ENCODE assay signal across 8 cellular contexts in genomic region chr6:125363360-125364121, GRCh38.
DNase-seq lines count a peak whose midpoint lies in the region; ATAC-seq and TF ChIP-seq lines count a peak whose summit lies in the region.

No MANE protein-coding gene starts in this region.

- H3F3A ChIP-seq in GM23338 (replicated peaks; ENCODE audit: low read depth): no peaks in the 10 kb centered on the region

- peak overlapping the region; percentile 92 for H3K4me2 ChIP-seq in GM23338

- TF ChIP-seq CTCF in GM23338 (conservative IDR thresholded peaks at IDR 0.05; ENCODE audit: low read depth in 2 of 2) (no peak), Peyer's patch (IDR thresholded peaks at IDR 0.05) (no peak), fibroblast of villous mesenchyme (IDR thresholded peaks at IDR 0.05; ENCODE audit: insufficient read depth, low read depth, low read length) (no peak), nephron progenitor cell (IDR thresholded peaks at IDR 0.05) (no peak)

- peak overlapping the region; percentile 65 for H3K4me3 Mint-ChIP-seq in GM23338
- peak overlapping the region; percentile 86 for H3K4me3 Mint-ChIP-seq in nephron progenitor cell

- no peaks in the 10 kb centered on the region for H3K36me3 Mint-ChIP-seq in GM23338 (ENCODE audit: low read depth)
- no peaks in the 10 kb centered on the region for H3K36me3 Mint-ChIP-seq in nephron progenitor cell (ENCODE audit: low read depth)

- DNase-seq in GM23338 (ENCODE audit: low spot score): peak; percentile 80
- DNase-seq in Peyer's patch: peak in 2 of 3 donors; percentile 45 to 48
- peak; percentile 39 for DNase-seq in fibroblast of villous mesenchyme (ENCODE audit: low read depth)
- DNase-seq in nephron progenitor cell: peak; percentile 72
- no peak for DNase-seq in activated naive CD4-positive, alpha-beta T cell (lab: John Stamatoyannopoulos, UW)
- DNase-seq in hippocampal formation (lab: John Stamatoyannopoulos, UW): no peak

- peak; percentile 86 for ATAC-seq in GM23338
- ATAC-seq in GM21360 (IDR thresholded peaks at IDR 0.05; ENCODE audit: unreplicated experiment): no peak
- ATAC-seq in HG02981 (IDR thresholded peaks at IDR 0.05; ENCODE audit: unreplicated experiment): no peak

- no peaks in the 10 kb centered on the region for H3K9me3 ChIP-seq in Peyer's patch

- H3K27ac Mint-ChIP-seq in GM23338 (peak overlapping the region; percentile 60; the same call in 1 of the 2 replicates), nephron progenitor cell (peak overlapping the region; percentile 26)

- H4K20me1 ChIP-seq in GM23338 (replicated peaks; ENCODE audit: insufficient read depth): no peaks in the 10 kb centered on the region

- TF ChIP-seq POLR2A in Peyer's patch (IDR thresholded peaks at IDR 0.05): no peak

- peak overlapping the region; percentile 71 for H3K4me3 ChIP-seq in GM23338
- H3K4me3 ChIP-seq in Peyer's patch: peak overlapping the region in 3 of 4 donors; percentile 22 to 46 (median 41)
- peak overlapping the region; percentile 53 for H3K4me3 ChIP-seq in fibroblast of villous mesenchyme (ENCODE audit: low read depth, low read length)

- H3K36me3 ChIP-seq in GM23338 (ENCODE audit: insufficient read depth): no peaks in the 10 kb centered on the region
- H3K36me3 ChIP-seq in Peyer's patch: no peaks in the 10 kb centered on the region

- H3K4me1 Mint-ChIP-seq in GM23338: peaks cover 27% of the 10 kb centered on the region
- H3K4me1 Mint-ChIP-seq in nephron progenitor cell: peaks cover 44% of the 10 kb centered on the region

- H2AFZ ChIP-seq in GM23338: peak overlapping the region; percentile 96; the same call in 1 of the 2 replicates

- peaks cover 39% of the 10 kb centered on the region for H3K27me3 ChIP-seq in GM23338 (ENCODE audit: insufficient read depth)
- no peaks in the 10 kb centered on the region for H3K27me3 ChIP-seq in Peyer's patch

- H3K9me3 Mint-ChIP-seq in GM23338: no peaks in the 10 kb centered on the region
- H3K9me3 Mint-ChIP-seq in nephron progenitor cell: no peaks in the 10 kb centered on the region

- H3K79me2 ChIP-seq in GM23338 (replicated peaks; ENCODE audit: insufficient read depth): no peaks in the 10 kb centered on the region

- H3K27ac ChIP-seq in GM23338 (ENCODE audit: low read depth) (no peak overlapping the region), Peyer's patch (peak overlapping the region in 2 of 4 donors; percentile 22 to 75)

- peaks cover 25% of the 10 kb centered on the region for H3K4me1 ChIP-seq in GM23338 (ENCODE audit: insufficient read depth)
- peaks cover 0 to 8% (median 0%) of the 10 kb centered on the region in 4 donors for H3K4me1 ChIP-seq in Peyer's patch

- H3K9me2 ChIP-seq in GM23338 (ENCODE audit: insufficient read depth): no peaks in the 10 kb centered on the region

- H3K27me3 Mint-ChIP-seq in GM23338 (ENCODE audit: insufficient read depth, low read depth, poor library complexity) (peaks cover 4% of the 10 kb centered on the region), nephron progenitor cell (ENCODE audit: low read depth, poor library complexity) (peaks cover 5% of the 10 kb centered on the region)

TF ChIP-seq in GM23338, 12 proteins besides CTCF, POLR2A, EP300 and RAD21 (continues in another document):
- TF ChIP-seq ZNF331 (CRISPR knock-in tag; IDR thresholded peaks at IDR 0.05; ENCODE audit: low read depth) (no peak), STAT1 (IDR thresholded peaks at IDR 0.05; ENCODE audit: unreplicated experiment) (no peak), POLR2AphosphoS5 (IDR thresholded peaks at IDR 0.05; ENCODE audit: low read depth) (peak; percentile 28), REST (IDR thresholded peaks at IDR 0.05; ENCODE audit: unreplicated experiment) (no peak), EZH2 (IDR thresholded peaks at IDR 0.05; ENCODE audit: low read depth, unreplicated experiment) (no peak), JUNB (IDR thresholded peaks at IDR 0.05; ENCODE audit: unreplicated experiment) (no peak), CREB1 (CRISPR knock-in tag; IDR thresholded peaks at IDR 0.05; ENCODE audit: low read depth) (no peak), NANOG (IDR thresholded peaks at IDR 0.05; ENCODE audit: borderline replicate concordance) (no peak), ETS1 (IDR thresholded peaks at IDR 0.05) (0 out of 2 replicates have a peak, but pooled peaks have one; percentile 14), EZH2phosphoT487 (IDR thresholded peaks at IDR 0.05; ENCODE audit: unreplicated experiment) (no peak)

Comparison
In these comparisons a context has a peak if more than half of its experiments do, and no peak if none do; other contexts are left out.
1. DNase-seq: peak in GM23338 (single experiment), Peyer's patch (2 of 3), fibroblast of villous mesenchyme (single experiment) and nephron progenitor cell (single experiment); none in activated naive CD4-positive, alpha-beta T cell (0 of 4) and hippocampal formation (0 of 2).
2. Peak in every context shown above with its lines, with median percentiles within 50 percentile points of each other: H3K4me3 ChIP-seq.